ENCODE assay signal across 9 cellular contexts in genomic region chr2:218329826-218330651, GRCh38. TPM values are rescaled to one million over a fixed set of nuclear protein-coding genes. Genes with fewer than 3 reads are reported as not detected.
DNase-seq lines count a peak whose midpoint lies in the region; ATAC-seq, FAIRE-seq and TF ChIP-seq lines count a peak whose summit lies in the region.
"Had no signal": no experiment of that assay in that cellular context is flagged by ENCODE, and none has a peak within 500 bp of the region (broad histone marks: within the 10 kb centered on the region; RNA-seq: fewer than 3 reads in every experiment).

No MANE protein-coding gene starts in this region.

- TF ChIP-seq POLR2A in sigmoid colon (IDR thresholded peaks at IDR 0.05) = no peak

- ATAC-seq in GM19025 (IDR thresholded peaks at IDR 0.05; ENCODE audit: low read depth, unreplicated experiment) = peak; percentile 44
- ATAC-seq in HG02840 (IDR thresholded peaks at IDR 0.05; ENCODE audit: low FRiP score, unreplicated experiment) = peak; percentile 47
- no peak for ATAC-seq in pancreas

- WGBS in sigmoid colon, 2 donors = 65% methylated on average over 8 of the region's 8 CpGs
- WGBS in pancreas, 2 donors = 66 to 68% methylated on average over 7 to 8 of the region's 8 CpGs

- no peak for TF ChIP-seq EP300 in sigmoid colon (IDR thresholded peaks at IDR 0.05)

- TF ChIP-seq CTCF in sigmoid colon (IDR thresholded peaks at IDR 0.05) (no peak), pancreas (IDR thresholded peaks at IDR 0.05) (no peak)

- H3K36me3 ChIP-seq in sigmoid colon (no peaks in the 10 kb centered on the region), pancreas (no peaks in the 10 kb centered on the region)

- intact Hi-C loops in sigmoid colon (cut with DNase I) = no loop called here
- intact Hi-C loops in pancreas (cut with DNase I) = no loop called here

- H3K27me3 ChIP-seq in sigmoid colon (no peaks in the 10 kb centered on the region), pancreas (no peaks in the 10 kb centered on the region)

- H3K4me3 ChIP-seq in sigmoid colon (no peak overlapping the region), pancreas (no peak overlapping the region)

- H3K4me1 ChIP-seq in sigmoid colon (no peaks in the 10 kb centered on the region), pancreas (no peaks in the 10 kb centered on the region)

- peak; percentile 30 for DNase-seq in superior temporal gyrus (ENCODE audit: extremely low spot score)
- DNase-seq in sigmoid colon = no peak
- DNase-seq in activated effector memory CD4-positive, alpha-beta T cell treated with Interleukin-2 at 50 U/mL for 16 hours = no peak
- no peak for DNase-seq in NCI-H1930 (lab: John Stamatoyannopoulos, UW)
- no peak for DNase-seq in pancreas

- no peak for FAIRE-seq in pancreas (lab: Jason Lieb, UNC)

- H3K27ac ChIP-seq in cingulate gyrus (ENCODE audit: low read depth, low read length) (peak overlapping the region; percentile 65), sigmoid colon (no peak overlapping the region), pancreas (no peak overlapping the region)

- H3K9me3 ChIP-seq in sigmoid colon = no peaks in the 10 kb centered on the region
- H3K9me3 ChIP-seq in pancreas = no peaks in the 10 kb centered on the region

RNA-seq across cellular contexts. Expression of gene CATIP, which starts 26.6 kb away (rescaled TPM):
- total RNA-seq in sigmoid colon = not detected
- under 1 TPM in 1 of 3 donors, not detected in 2; 0.07 TPM for polyA plus RNA-seq in sigmoid colon
- 1 to 10 TPM in 3 of 6 donors, under 1 TPM in 3; 0.64 to 2.7 (median 1.0) TPM for total RNA-seq in pancreas
- 1 to 10 TPM; 4.5 to 7.3 TPM for polyA plus RNA-seq in pancreas
- polyA plus RNA-seq: fibroblast of lung had no signal

RNA-seq across cellular contexts. Expression of gene TMBIM1, which starts 37.7 kb away (rescaled TPM):
- 100 to 1,000 TPM; 116 to 157 (median 146) TPM for total RNA-seq in sigmoid colon
- 100 to 1,000 TPM in 2 of 3 donors, 10 to 100 TPM in 1; 90.2 to 204 (median 109) TPM for polyA plus RNA-seq in sigmoid colon
- 100 to 1,000 TPM; 147 to 196 (median 170) TPM for total RNA-seq in pancreas
- polyA plus RNA-seq in pancreas = 10 to 100 TPM; 56.6 to 84.1 TPM

RNA-seq across cellular contexts. Expression of gene SLC11A1, which starts 52.0 kb away (rescaled TPM):
- 10 to 100 TPM; 13.8 to 19.0 (median 16.9) TPM for total RNA-seq in sigmoid colon
- 1 to 10 TPM; 1.2 to 7.0 (median 1.6) TPM for polyA plus RNA-seq in sigmoid colon
- 10 to 100 TPM in 2 of 6 donors, 1 to 10 TPM in 3, under 1 TPM in 1; 0.51 to 16.2 (median 5.6) TPM for total RNA-seq in pancreas
- 1 to 10 TPM; 3.9 to 6.4 TPM for polyA plus RNA-seq in pancreas

RNA-seq across cellular contexts. Expression of gene PNKD, which starts 59.7 kb away (rescaled TPM):
- total RNA-seq in sigmoid colon = 10 to 100 TPM; 46.8 to 95.1 (median 69.1) TPM
- 100 to 1,000 TPM; 112 to 199 (median 190) TPM for polyA plus RNA-seq in sigmoid colon
- 10 to 100 TPM; 17.2 to 32.2 (median 21.4) TPM for total RNA-seq in pancreas
- polyA plus RNA-seq in pancreas = 10 to 100 TPM; 48.9 to 89.1 TPM

Comparison
In these comparisons a context has a peak if more than half of its experiments do, and no peak if none do; other contexts are left out.
1. ATAC-seq: peak in GM19025 (single experiment) and HG02840 (single experiment); none in pancreas (0 of 4).